Comparison of ENCODE assay signal across 18 cellular contexts in the genomic region with DNA sequence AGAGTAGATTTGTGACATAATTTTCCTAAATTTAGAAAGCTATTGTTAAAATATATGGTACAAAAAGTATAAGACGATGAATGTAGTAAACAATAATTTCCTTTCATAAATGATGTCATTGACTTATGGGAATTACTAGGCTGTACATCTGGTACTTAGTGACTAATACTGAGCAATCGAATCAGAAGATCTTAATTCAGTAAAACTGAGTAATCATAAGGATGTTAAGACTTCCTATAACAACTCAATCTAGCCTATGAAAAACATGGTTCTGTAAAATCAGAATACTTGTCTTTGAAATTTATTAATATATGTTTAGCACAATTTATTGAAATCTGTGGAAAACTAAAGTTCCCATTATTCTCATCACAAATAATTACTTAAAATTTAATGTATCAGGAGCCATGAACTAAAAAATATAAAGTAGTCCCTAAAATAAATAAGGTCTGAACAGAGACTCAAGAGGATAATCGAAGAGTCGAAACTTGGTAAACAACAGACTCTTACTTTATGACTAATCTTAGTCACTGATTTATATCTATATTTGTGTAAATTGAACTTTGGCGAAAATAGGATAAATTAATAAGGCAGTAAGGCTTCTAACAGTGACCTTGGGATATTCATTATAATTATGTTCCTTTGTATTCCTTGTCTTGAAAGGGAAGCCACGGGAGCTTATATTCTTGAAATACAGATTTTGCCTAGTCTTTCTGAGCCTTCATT.
DNase-seq lines count a peak whose midpoint lies in the region; ATAC-seq, FAIRE-seq and TF ChIP-seq lines count a peak whose summit lies in the region.
"Had no signal": no experiment of that assay in that cellular context is flagged by ENCODE, and none has a peak within 500 bp of the region (broad histone marks: within the 10 kb centered on the region; RNA-seq: fewer than 3 reads in every experiment).

No MANE protein-coding gene starts in this region.

- TF ChIP-seq POLR2A in endothelial cell of umbilical vein (IDR thresholded peaks at IDR 0.05; ENCODE audit: low read depth, low read length) = no peak

- H3K36me3 ChIP-seq in endothelial cell of umbilical vein (ENCODE audit: control insufficient read depth in 2 of 2, extremely low read depth in 1 of 2, insufficient read depth in 2 of 2, low read length in 2 of 2) (no peaks in the 10 kb centered on the region), WERI-Rb-1 (no peaks in the 10 kb centered on the region), left lung (no peaks in the 10 kb centered on the region)
- H3K36me3 ChIP-seq: heart left ventricle, thyroid gland had no signal

- CTCF ChIA-PET in endothelial cell of umbilical vein (lab: Charles Lee) = interaction anchor here (1.0 to 1.9 kb wide), 5 partner anchors 9 to 84 kb away, joined by 3 to 5 read pairs (median 4); no protein-coding TSS in a partner anchor

- no peak for ATAC-seq in activated naive CD4-positive, alpha-beta T cell treated with anti-CD3 and anti-CD28 coated beads, Interleukin-2, amount 50 U/mL, for 72 hours
- ATAC-seq in left lung = no peak
- ATAC-seq: activated T-cell treated with anti-CD3 and anti-CD28 coated beads, Interleukin-2, amount 50 U/mL, for 72 hours; heart left ventricle; K562; Panc1 had no signal

- no peaks in the 10 kb centered on the region for H3K36me3 Mint-ChIP-seq in activated naive CD4-positive, alpha-beta T cell treated with anti-CD3 and anti-CD28 coated beads, Interleukin-2, amount 50 U/mL, for 72 hours

- H3K4me3 ChIP-seq in endothelial cell of umbilical vein (replicated peaks in 1 of 3; ENCODE audit: insufficient read depth in 1 of 3, low read depth in 1 of 3, low read length in 3 of 3) (peak overlapping the region in 2 of 3 experiments; percentile 4 to 52), WERI-Rb-1 (ENCODE audit: low read depth, low read length) (no peak overlapping the region), left lung (no peak overlapping the region)
- H3K4me3 ChIP-seq: heart left ventricle, K562, thyroid gland had no signal

- TF ChIP-seq CTCF in endothelial cell of umbilical vein (IDR thresholded peaks at IDR 0.05; ENCODE audit: extremely low read depth in 1 of 2, insufficient read depth in 1 of 2, low read depth in 1 of 2, low read length in 2 of 2) (no peak), WERI-Rb-1 (IDR thresholded peaks at IDR 0.05; ENCODE audit: low read depth, low read length) (no peak), left lung (IDR thresholded peaks at IDR 0.05) (no peak)

- H3K79me2 ChIP-seq in endothelial cell of umbilical vein (ENCODE audit: control insufficient read depth, insufficient read depth, low read length) = no peaks in the 10 kb centered on the region

- H3K27ac ChIP-seq in endothelial cell of umbilical vein (ENCODE audit: insufficient read depth, low read depth, low read length) (peak overlapping the region; percentile 97), WERI-Rb-1 (no peak overlapping the region), left lung (no peak overlapping the region)
- H3K27ac ChIP-seq: heart left ventricle, thyroid gland had no signal

- H3K9me3 ChIP-seq in endothelial cell of umbilical vein (replicated peaks; ENCODE audit: control insufficient read depth, insufficient read depth, low read length) (no peaks in the 10 kb centered on the region), WERI-Rb-1 (ENCODE audit: severe bottlenecking) (no peaks in the 10 kb centered on the region), left lung (no peaks in the 10 kb centered on the region)
- H3K9me3 ChIP-seq: heart left ventricle, thyroid gland had no signal

- intact Hi-C loops in endothelial cell of umbilical vein (cut with micrococcal nuclease) = loop anchor here (1.0 to 10.0 kb wide), 6 partner anchors 9 to 477 kb away; no protein-coding TSS in a partner anchor
- intact Hi-C loops in left lung (cut with DNase I) = no loop called here

- H3K4me2 ChIP-seq in endothelial cell of umbilical vein (ENCODE audit: insufficient read depth, low read length) = peak overlapping the region; percentile 97

- no peak overlapping the region for H2AFZ ChIP-seq in endothelial cell of umbilical vein (ENCODE audit: low read depth, low read length)

- peak; percentile 47 for FAIRE-seq in G401.6 (lab: Jason Lieb, UNC)
- FAIRE-seq in RCC 7860 (lab: Jason Lieb, UNC) = peak; percentile 87
- peak; percentile 54 for FAIRE-seq in endothelial cell of umbilical vein (lab: Jason Lieb, UNC)
- FAIRE-seq: K562 had no signal

- no peaks in the 10 kb centered on the region for H3K9me1 ChIP-seq in endothelial cell of umbilical vein (replicated peaks; ENCODE audit: control insufficient read depth, extremely low read depth, insufficient read depth, low read length)

- peaks cover 27% of the 10 kb centered on the region for H3K4me1 ChIP-seq in endothelial cell of umbilical vein (ENCODE audit: control insufficient read depth, extremely low read depth, insufficient read depth, low read length)
- H3K4me1 ChIP-seq in left lung = no peaks in the 10 kb centered on the region

- DNase-seq in RCC 7860 (ENCODE audit: low spot score) = no peak
- DNase-seq in endothelial cell of umbilical vein (ENCODE audit: low read depth, low spot score) = peak; percentile 80
- peak; percentile 66 for DNase-seq in pulmonary artery endothelial cell (ENCODE audit: low read depth, low spot score)
- no peak for DNase-seq in WERI-Rb-1
- no peak for DNase-seq in activated naive CD4-positive, alpha-beta T cell treated with anti-CD3 and anti-CD28 coated beads, Interleukin-2, amount 50 U/mL, for 72 hours (ENCODE audit: low spot score in 2 of 2)
- DNase-seq in 8988T = no peak
- no peak for DNase-seq in left lung
- DNase-seq: activated CD4-positive, alpha-beta T cell treated with anti-CD3 and anti-CD28 coated beads, Interleukin-2, amount 10 ng/mL, durations not matched to agents 7 days and 5 days; activated T-cell treated with anti-CD3 and anti-CD28 coated beads, Interleukin-2, amount 50 U/mL, for 72 hours; amygdala; C1 segment of cervical spinal cord; heart left ventricle; NCI-H146; NCI-H510A treated with DMSO at 0.1 percent for 48 hours; thyroid gland had no signal

- peak overlapping the region; percentile 66 for H3K9ac ChIP-seq in endothelial cell of umbilical vein (replicated peaks; ENCODE audit: extremely low read depth, insufficient read depth, low read length)

- POLR2A ChIA-PET in endothelial cell of umbilical vein (lab: Charles Lee) = no interaction called here

- dilution Hi-C loops in endothelial cell of umbilical vein (cut with MboI; ENCODE audit: extremely low pct_ligation_motif_present, low sequenced_read_pairs) = no loop called here

- BruUV-seq in endothelial cell of umbilical vein (replicated peaks; lab: Mats Ljungman, UMichigan) = TSS peak; percentile 84

- H3K27ac Mint-ChIP-seq in activated naive CD4-positive, alpha-beta T cell treated with anti-CD3 and anti-CD28 coated beads, Interleukin-2, amount 50 U/mL, for 72 hours = no peak overlapping the region
- H3K27ac Mint-ChIP-seq: activated CD4-positive, alpha-beta T cell treated with anti-CD3 and anti-CD28 coated beads, Interleukin-2, amount 10 ng/mL, durations not matched to agents 7 days and 5 days; activated T-cell treated with anti-CD3 and anti-CD28 coated beads, Interleukin-2, amount 50 U/mL, for 72 hours had no signal

- H4K20me1 ChIP-seq in endothelial cell of umbilical vein (replicated peaks; ENCODE audit: control insufficient read depth, extremely low read depth, insufficient read depth, low read length) = no peaks in the 10 kb centered on the region

- H3K9me3 Mint-ChIP-seq in activated naive CD4-positive, alpha-beta T cell treated with anti-CD3 and anti-CD28 coated beads, Interleukin-2, amount 50 U/mL, for 72 hours = peaks cover 0 to 3% of the 10 kb centered on the region in 2 donors

- no peaks in the 10 kb centered on the region for H3K27me3 ChIP-seq in endothelial cell of umbilical vein (ENCODE audit: control insufficient read depth in 2 of 2, insufficient read depth in 2 of 2, low read length in 2 of 2)
- H3K27me3 ChIP-seq in WERI-Rb-1 (ENCODE audit: insufficient read depth, low read depth, severe bottlenecking) = no peaks in the 10 kb centered on the region
- H3K27me3 ChIP-seq in left lung = no peaks in the 10 kb centered on the region
- H3K27me3 ChIP-seq: heart left ventricle, thyroid gland had no signal

TF ChIP-seq in endothelial cell of umbilical vein, 7 proteins besides CTCF, POLR2A, EP300 and RAD21:
- peak; percentile 84 for TF ChIP-seq FOS (IDR thresholded peaks at IDR 0.05; ENCODE audit: borderline replicate concordance, insufficient read depth, low read length)
- peak; percentile 77 for TF ChIP-seq GATA2 (IDR thresholded peaks at IDR 0.05; ENCODE audit: insufficient read depth, insufficient read length, low read depth, low read length)
- TF ChIP-seq MYC (IDR thresholded peaks at IDR 0.05; ENCODE audit: low read depth, low read length) = no peak
- TF ChIP-seq JUN (IDR thresholded peaks at IDR 0.05; ENCODE audit: borderline replicate concordance, insufficient read depth, insufficient read length, low read depth) = peak; percentile 95
- no peak for TF ChIP-seq EZH2 (IDR thresholded peaks at IDR 0.05; ENCODE audit: borderline replicate concordance, low read depth, low read length, severe bottlenecking)
- TF ChIP-seq, protein P1, sequence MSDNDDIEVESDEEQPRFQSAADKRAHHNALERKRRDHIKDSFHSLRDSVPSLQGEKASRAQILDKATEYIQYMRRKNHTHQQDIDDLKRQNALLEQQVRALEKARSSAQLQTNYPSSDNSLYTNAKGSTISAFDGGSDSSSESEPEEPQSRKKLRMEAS (IDR thresholded peaks at IDR 0.05; ENCODE audit: insufficient read depth, insufficient read length) = no peak
- no peak for TF ChIP-seq POLR2AphosphoS5 (IDR thresholded peaks at IDR 0.05; ENCODE audit: insufficient read depth, low read depth, low read length)

Comparison
In these comparisons a context has a peak if more than half of its experiments do, and no peak if none do; other contexts are left out.
1. DNase-seq: peak in endothelial cell of umbilical vein (single experiment) and pulmonary artery endothelial cell (single experiment); none in RCC 7860 (single experiment), WERI-Rb-1 (single experiment), activated naive CD4-positive, alpha-beta T cell treated with anti-CD3 and anti-CD28 coated beads, Interleukin-2, amount 50 U/mL, for 72 hours (0 of 2), 8988T (single experiment) and left lung (0 of 2).
2. H3K4me3 ChIP-seq: peak in endothelial cell of umbilical vein (2 of 3); none in WERI-Rb-1 (single experiment) and left lung (0 of 2).